In the genomic region with DNA sequence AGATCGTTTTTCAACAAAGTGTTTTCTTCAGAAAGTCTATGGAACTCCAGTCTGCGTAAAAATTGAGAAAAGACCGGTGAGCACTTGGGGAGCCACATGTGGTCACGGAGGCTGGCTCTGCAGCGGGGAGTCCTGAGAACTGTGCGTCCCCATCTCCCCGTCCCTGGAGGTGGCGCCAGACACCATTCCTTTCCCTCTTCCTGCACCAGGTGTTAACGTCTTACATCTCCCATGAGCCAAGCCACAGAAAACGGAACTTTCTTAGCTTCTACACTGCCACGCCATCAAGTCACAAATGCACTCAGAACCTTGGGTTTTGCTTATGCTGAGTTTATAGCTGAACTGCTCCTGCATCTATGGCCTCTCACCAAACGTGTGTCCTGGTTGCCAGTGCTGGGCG, we compare ENCODE assay signal across 8 cellular contexts.
A peak's percentile ranks its signal among the peaks of the same experiment; 100 is the strongest.
DNase-seq lines count a peak whose midpoint lies in the region; ATAC-seq and TF ChIP-seq lines count a peak whose summit lies in the region.

No MANE protein-coding gene starts in this region.

- peak; percentile 48 for TF ChIP-seq RAD21 in neural cell (conservative IDR thresholded peaks at IDR 0.05)

- DNase-seq in NCI-H1417 (lab: John Stamatoyannopoulos, UW) (peak in 2 of 3 experiments; percentile 2 to 56), NCI-H1417 treated with DMSO at 0.1 percent for 48 hours (lab: John Stamatoyannopoulos, UW) (no peak), OCI-LY7 (ENCODE audit: low spot score) (peak; percentile 42), astrocyte of the hippocampus (ENCODE audit: low read depth, low spot score) (peak; percentile 46), NOMO-1 (lab: John Stamatoyannopoulos, UW; ENCODE audit: unreplicated experiment in 2 of 2) (no peak)
- DNase-seq in effector memory CD4-positive, alpha-beta T cell = no peak

- H2AFZ ChIP-seq in OCI-LY7 (ENCODE audit: low read length) (no peak overlapping the region), neural cell (ENCODE audit: low read depth, low read length) (no peak overlapping the region)

- H3K4me1 ChIP-seq in OCI-LY7 (ENCODE audit: insufficient read depth, low read length, poor library complexity, severe bottlenecking) = no peaks in the 10 kb centered on the region
- H3K4me1 ChIP-seq in effector memory CD4-positive, alpha-beta T cell (ENCODE audit: control insufficient read depth, insufficient read depth, low read length, poor library complexity, severe bottlenecking) = no peaks in the 10 kb centered on the region

- no peak for TF ChIP-seq EP300 in neural cell (conservative IDR thresholded peaks at IDR 0.05; ENCODE audit: poor library complexity, severe bottlenecking)

- H3K9ac ChIP-seq in neural cell (ENCODE audit: low read length) = no peak overlapping the region

- POLR2A ChIA-PET in OCI-LY7 (lab: Charles Lee) = no interaction called here

- H3K9me3 ChIP-seq in OCI-LY7 (ENCODE audit: low read length) (no peaks in the 10 kb centered on the region), neural cell (ENCODE audit: low read length) (no peaks in the 10 kb centered on the region)
- H3K9me3 ChIP-seq in effector memory CD4-positive, alpha-beta T cell (ENCODE audit: control insufficient read depth, low read length) = no peaks in the 10 kb centered on the region

- no peaks in the 10 kb centered on the region for H4K20me1 ChIP-seq in OCI-LY7 (ENCODE audit: insufficient read depth, low read length)
- H4K20me1 ChIP-seq in neural cell (ENCODE audit: insufficient read depth) = no peaks in the 10 kb centered on the region

- no peaks in the 10 kb centered on the region for H3F3A ChIP-seq in neural cell (ENCODE audit: insufficient read depth, low read length, poor library complexity, severe bottlenecking)

- no TSS peak for BruUV-seq in OCI-LY7 (replicated peaks; lab: Mats Ljungman, UMichigan)

- peak; percentile 74 for TF ChIP-seq CTCF in OCI-LY7 (conservative IDR thresholded peaks at IDR 0.05; ENCODE audit: low read length)
- TF ChIP-seq CTCF in neural cell (IDR thresholded peaks at IDR 0.05; ENCODE audit: poor library complexity, severe bottlenecking) = peak; percentile 48

- ATAC-seq in HG02763 (IDR thresholded peaks at IDR 0.05; ENCODE audit: unreplicated experiment) = peak; percentile 58

- intact Hi-C loops in OCI-LY7 (cut with micrococcal nuclease; ENCODE audit: unreplicated experiment) = no loop called here

- H3K27ac ChIP-seq in OCI-LY7 (ENCODE audit: low read depth, low read length, poor library complexity, severe bottlenecking) (no peak overlapping the region), neural cell (ENCODE audit: low read length) (no peak overlapping the region)
- H3K27ac ChIP-seq in effector memory CD4-positive, alpha-beta T cell (ENCODE audit: insufficient read depth, low read length, poor library complexity, severe bottlenecking) = no peak overlapping the region

- CTCF ChIA-PET in OCI-LY7 (lab: Charles Lee; ENCODE audit: unreplicated experiment) = no interaction called here

- H3K36me3 ChIP-seq in OCI-LY7 (ENCODE audit: insufficient read depth, low read length) = no peaks in the 10 kb centered on the region
- H3K36me3 ChIP-seq in neural cell (ENCODE audit: insufficient read depth, low read length) = peaks cover 4% of the 10 kb centered on the region
- H3K36me3 ChIP-seq in effector memory CD4-positive, alpha-beta T cell (ENCODE audit: control insufficient read depth, insufficient read depth, low read length) = no peaks in the 10 kb centered on the region

- no peak overlapping the region for H3K4me3 ChIP-seq in OCI-LY7 (ENCODE audit: low read depth, low read length, poor library complexity, severe bottlenecking)
- no peak overlapping the region for H3K4me3 ChIP-seq in neural cell (ENCODE audit: low read length)
- no peak overlapping the region for H3K4me3 ChIP-seq in effector memory CD4-positive, alpha-beta T cell (ENCODE audit: insufficient read depth, low read depth, low read length, poor library complexity, severe bottlenecking)

- H3K4me2 ChIP-seq in OCI-LY7 (ENCODE audit: low read length) (no peak overlapping the region), neural cell (ENCODE audit: low read length) (no peak overlapping the region)

- H3K27me3 ChIP-seq in neural cell (ENCODE audit: insufficient read depth, low read depth, low read length) = no peaks in the 10 kb centered on the region
- no peaks in the 10 kb centered on the region for H3K27me3 ChIP-seq in effector memory CD4-positive, alpha-beta T cell (replicated peaks; ENCODE audit: control insufficient read depth, insufficient read depth, low read length, poor library complexity, severe bottlenecking)

- no peaks in the 10 kb centered on the region for H3K9me2 ChIP-seq in OCI-LY7 (ENCODE audit: insufficient read depth, low read length)
- no peaks in the 10 kb centered on the region for H3K9me2 ChIP-seq in neural cell (ENCODE audit: insufficient read depth, low read length)

- H3K79me2 ChIP-seq in OCI-LY7 (ENCODE audit: insufficient read depth, low read depth, low read length) (no peaks in the 10 kb centered on the region), neural cell (replicated peaks; ENCODE audit: insufficient read depth, low read length) (no peaks in the 10 kb centered on the region)

TF ChIP-seq in neural cell, 6 proteins besides CTCF, POLR2A, EP300 and RAD21:
- no peak for TF ChIP-seq EZH2 (IDR thresholded peaks at IDR 0.05; ENCODE audit: borderline replicate concordance, insufficient read depth, low read length, poor library complexity, severe bottlenecking)
- peak; percentile 18 for TF ChIP-seq SMC3 (conservative IDR thresholded peaks at IDR 0.05; ENCODE audit: poor library complexity)
- TF ChIP-seq MXI1 (conservative IDR thresholded peaks at IDR 0.05; ENCODE audit: poor library complexity, severe bottlenecking) = no peak
- TF ChIP-seq, protein P1, sequence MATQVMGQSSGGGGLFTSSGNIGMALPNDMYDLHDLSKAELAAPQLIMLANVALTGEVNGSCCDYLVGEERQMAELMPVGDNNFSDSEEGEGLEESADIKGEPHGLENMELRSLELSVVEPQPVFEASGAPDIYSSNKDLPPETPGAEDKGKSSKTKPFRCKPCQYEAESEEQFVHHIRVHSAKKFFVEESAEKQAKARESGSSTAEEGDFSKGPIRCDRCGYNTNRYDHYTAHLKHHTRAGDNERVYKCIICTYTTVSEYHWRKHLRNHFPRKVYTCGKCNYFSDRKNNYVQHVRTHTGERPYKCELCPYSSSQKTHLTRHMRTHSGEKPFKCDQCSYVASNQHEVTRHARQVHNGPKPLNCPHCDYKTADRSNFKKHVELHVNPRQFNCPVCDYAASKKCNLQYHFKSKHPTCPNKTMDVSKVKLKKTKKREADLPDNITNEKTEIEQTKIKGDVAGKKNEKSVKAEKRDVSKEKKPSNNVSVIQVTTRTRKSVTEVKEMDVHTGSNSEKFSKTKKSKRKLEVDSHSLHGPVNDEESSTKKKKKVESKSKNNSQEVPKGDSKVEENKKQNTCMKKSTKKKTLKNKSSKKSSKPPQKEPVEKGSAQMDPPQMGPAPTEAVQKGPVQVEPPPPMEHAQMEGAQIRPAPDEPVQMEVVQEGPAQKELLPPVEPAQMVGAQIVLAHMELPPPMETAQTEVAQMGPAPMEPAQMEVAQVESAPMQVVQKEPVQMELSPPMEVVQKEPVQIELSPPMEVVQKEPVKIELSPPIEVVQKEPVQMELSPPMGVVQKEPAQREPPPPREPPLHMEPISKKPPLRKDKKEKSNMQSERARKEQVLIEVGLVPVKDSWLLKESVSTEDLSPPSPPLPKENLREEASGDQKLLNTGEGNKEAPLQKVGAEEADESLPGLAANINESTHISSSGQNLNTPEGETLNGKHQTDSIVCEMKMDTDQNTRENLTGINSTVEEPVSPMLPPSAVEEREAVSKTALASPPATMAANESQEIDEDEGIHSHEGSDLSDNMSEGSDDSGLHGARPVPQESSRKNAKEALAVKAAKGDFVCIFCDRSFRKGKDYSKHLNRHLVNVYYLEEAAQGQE (IDR thresholded peaks at IDR 0.05; ENCODE audit: borderline replicate concordance) = no peak
TF ChIP-seq in neural cell: peak in this region for 1.

Comparison
In these comparisons a context has a peak if more than half of its experiments do, and no peak if none do; other contexts are left out.
1. DNase-seq: peak in NCI-H1417 (2 of 3), OCI-LY7 (single experiment) and astrocyte of the hippocampus (single experiment); none in NCI-H1417 treated with DMSO at 0.1 percent for 48 hours (single experiment), effector memory CD4-positive, alpha-beta T cell (0 of 3) and NOMO-1 (0 of 2).